Comparison of ENCODE assay signal across 22 cellular contexts in the genomic region with DNA sequence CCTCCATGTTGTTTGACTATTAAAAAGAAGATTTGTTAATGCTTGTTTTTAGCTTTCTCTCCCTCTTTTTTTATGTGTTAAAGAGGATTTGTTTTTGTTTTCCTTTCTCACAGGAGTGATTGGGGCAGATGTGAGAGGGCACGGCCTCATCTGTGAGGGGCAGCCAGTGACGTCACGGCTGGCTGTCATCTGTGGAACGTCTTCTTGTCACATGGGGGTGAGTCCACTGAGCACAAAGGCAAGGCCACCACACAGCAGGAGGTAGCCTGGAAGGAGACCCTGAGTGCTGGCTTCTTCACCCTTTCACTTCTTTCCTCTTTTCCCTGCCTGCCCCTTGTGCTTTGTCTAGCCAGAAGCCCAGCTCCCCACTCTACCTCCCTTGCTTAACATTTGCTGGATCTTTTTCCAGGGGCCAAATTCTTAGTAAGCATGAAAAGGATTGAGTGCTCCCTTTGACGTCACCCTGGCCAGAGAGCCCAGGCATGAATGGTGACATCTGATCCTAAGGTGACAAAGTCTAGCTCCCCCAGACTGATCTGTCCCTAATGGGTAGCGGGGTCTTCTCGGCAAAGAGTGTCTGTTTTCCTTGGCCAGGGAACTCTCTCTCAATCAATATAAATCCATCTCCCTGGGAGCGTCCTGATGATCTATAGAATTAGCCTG.
DNase-seq lines count a peak whose midpoint lies in the region; ATAC-seq and TF ChIP-seq lines count a peak whose summit lies in the region.
"Had no signal": no experiment of that assay in that cellular context is flagged by ENCODE, and none has a peak within 500 bp of the region (broad histone marks: within the 10 kb centered on the region; RNA-seq: fewer than 3 reads in every experiment).

No MANE protein-coding gene starts in this region.

- no peak for TF ChIP-seq EP300 in transverse colon (IDR thresholded peaks at IDR 0.05; ENCODE audit: low read depth)

- no peak for ATAC-seq in GM18498 (IDR thresholded peaks at IDR 0.05; ENCODE audit: unreplicated experiment)
- ATAC-seq in GM21390 (IDR thresholded peaks at IDR 0.05; ENCODE audit: unreplicated experiment): no peak

- no peaks in the 10 kb centered on the region for H3K4me1 ChIP-seq in H9 (ENCODE audit: insufficient read depth, low read length)
- H3K4me1 ChIP-seq in liver (ENCODE audit: control insufficient read depth in 4 of 4, insufficient read depth in 4 of 4, low read length in 3 of 4): peaks cover 0 to 20% (median 4%) of the 10 kb centered on the region in 4 donors
- H3K4me1 ChIP-seq in trophoblast cell (ENCODE audit: control insufficient read depth in 1 of 2, insufficient read depth in 2 of 2, low read length in 2 of 2): peaks cover 6 to 13% of the 10 kb centered on the region in 2 experiments
- H3K4me1 ChIP-seq in transverse colon: peaks cover 6 to 17% (median 15%) of the 10 kb centered on the region in 4 donors

- DNase-seq in H9 (no peak), brain pericyte (ENCODE audit: low read depth, low spot score) (peak; percentile 53), trophoblast cell (no peak), transverse colon (no peak), D341Med (ENCODE audit: low spot score) (no peak)
- DNase-seq: ACHN; CD4-positive, alpha-beta memory T cell; DND-41; GDM1; HFFc6; MG63; NCI-H1092 treated with DMSO at 0.1 percent for 48 hours; NCI-H1694; NCI-H2107; NCI-H345; NCI-H69; NK-92 treated with Interleukin-12 subunit alpha and Interleukin-12 subunit beta, amount 100 ng/mL, for 24 hours had no signal

- no peak overlapping the region for H3K56ac ChIP-seq in H9 (ENCODE audit: insufficient read length, low read depth, low read length)

- H3K14ac ChIP-seq in H9 (ENCODE audit: insufficient read depth, low read length) (no peak overlapping the region), trophoblast cell (ENCODE audit: low read length) (peak overlapping the region; percentile 10)

- H3K9me3 ChIP-seq in H9 (ENCODE audit: control insufficient read depth, low read depth, low read length): no peaks in the 10 kb centered on the region
- H3K9me3 ChIP-seq in liver (ENCODE audit: control insufficient read depth in 4 of 4, low read length in 3 of 4): peaks cover 0 to 3% (median 2%) of the 10 kb centered on the region in 4 donors
- no peaks in the 10 kb centered on the region for H3K9me3 ChIP-seq in trophoblast cell (ENCODE audit: insufficient read depth, low read depth, low read length)
- peaks cover 4% of the 10 kb centered on the region in 2 donors for H3K9me3 ChIP-seq in transverse colon
- H3K9me3 ChIP-seq: MG63 had no signal

- peaks cover 2 to 20% (median 8%) of the 10 kb centered on the region in 4 donors for H3K36me3 ChIP-seq in liver (ENCODE audit: control insufficient read depth in 4 of 4, insufficient read depth in 3 of 4, low read depth in 1 of 4, low read length in 3 of 4)
- no peaks in the 10 kb centered on the region for H3K36me3 ChIP-seq in trophoblast cell (ENCODE audit: control insufficient read depth in 1 of 2, insufficient read depth in 2 of 2, low read length in 2 of 2)
- H3K36me3 ChIP-seq in transverse colon: no peaks in the 10 kb centered on the region
- H3K36me3 ChIP-seq: MG63 had no signal

- H2BK5ac ChIP-seq in H9 (ENCODE audit: insufficient read length, low read length) (no peak overlapping the region), trophoblast cell (ENCODE audit: low read depth, low read length, poor library complexity) (peak overlapping the region; percentile 10)

- no peaks in the 10 kb centered on the region for H3K27me3 Mint-ChIP-seq in H9 (ENCODE audit: low read depth)
- H3K27me3 Mint-ChIP-seq: CD4-positive, alpha-beta memory T cell had no signal

- H2BK12ac ChIP-seq in H9 (ENCODE audit: insufficient read length, low read depth, low read length) (no peak overlapping the region), trophoblast cell (ENCODE audit: low read length) (peak overlapping the region; percentile 16)

- intact Hi-C loops in transverse colon (cut with DNase I; ENCODE audit: low total_unique reads): no loop called here

- H3K23ac ChIP-seq in H9 (ENCODE audit: insufficient read length, low read depth, low read length): no peak overlapping the region
- H3K23ac ChIP-seq in trophoblast cell (ENCODE audit: low read length): no peak overlapping the region

- H3K79me2 ChIP-seq in H9 (ENCODE audit: insufficient read depth, low read length) (no peaks in the 10 kb centered on the region), trophoblast cell (ENCODE audit: control insufficient read depth, insufficient read depth, low read length, poor library complexity) (no peaks in the 10 kb centered on the region)

- no peaks in the 10 kb centered on the region for H3K79me1 ChIP-seq in H9 (ENCODE audit: insufficient read depth, low read depth, low read length, poor library complexity, severe bottlenecking)
- H3K79me1 ChIP-seq in trophoblast cell (ENCODE audit: low read length): peaks cover 5% of the 10 kb centered on the region

- no peak overlapping the region for H3K27ac ChIP-seq in H9 (ENCODE audit: insufficient read length, low read depth, low read length)
- H3K27ac ChIP-seq in liver (ENCODE audit: low read depth in 1 of 2, low read length in 2 of 2): peak overlapping the region; percentile 2 to 56
- peak overlapping the region; percentile 18 for H3K27ac ChIP-seq in trophoblast cell (ENCODE audit: low read depth, low read length)
- H3K27ac ChIP-seq in transverse colon: no peak overlapping the region
- H3K27ac ChIP-seq: HL-60, RWPE1 had no signal

- no peak overlapping the region for H3T11ph ChIP-seq in H9 (ENCODE audit: low read length)

- no peak overlapping the region for H2BK15ac ChIP-seq in H9 (ENCODE audit: low read depth, low read length)

- no peak overlapping the region for H2BK20ac ChIP-seq in H9 (ENCODE audit: low read depth, low read length, poor library complexity, severe bottlenecking)

- no peak for TF ChIP-seq POLR2A in transverse colon (IDR thresholded peaks at IDR 0.05)

- TF ChIP-seq CTCF in H9 (conservative IDR thresholded peaks at IDR 0.05) (no peak), liver (IDR thresholded peaks at IDR 0.05; ENCODE audit: low read depth, low read length, missing input control) (no peak), transverse colon (IDR thresholded peaks at IDR 0.05) (no peak)

- H3K27me3 ChIP-seq in H9 (ENCODE audit: insufficient read depth, low read length): no peaks in the 10 kb centered on the region
- no peaks in the 10 kb centered on the region for H3K27me3 ChIP-seq in liver (ENCODE audit: control insufficient read depth in 4 of 4, insufficient read depth in 4 of 4, low read length in 3 of 4)
- H3K27me3 ChIP-seq in trophoblast cell (ENCODE audit: insufficient read depth, low read length): no peaks in the 10 kb centered on the region
- H3K27me3 ChIP-seq in transverse colon: no peaks in the 10 kb centered on the region
- H3K27me3 ChIP-seq: MG63 had no signal

- H4K91ac ChIP-seq in H9 (ENCODE audit: insufficient read length, low read depth, low read length): no peak overlapping the region
- peak overlapping the region; percentile 13 for H4K91ac ChIP-seq in trophoblast cell (ENCODE audit: low read depth, low read length)

- no peak overlapping the region for H4K8ac ChIP-seq in H9 (replicated peaks; ENCODE audit: insufficient read length, low read depth, low read length)
- peak overlapping the region; percentile 3 for H4K8ac ChIP-seq in trophoblast cell (ENCODE audit: low read depth, low read length)

- H2AFZ ChIP-seq in H9 (ENCODE audit: low read length) (no peak overlapping the region), trophoblast cell (ENCODE audit: insufficient read depth, low read length, poor library complexity) (no peak overlapping the region)

- in situ Hi-C loops in transverse colon (cut with MboI; ENCODE audit: low pct_ligation_motif_present in 1 of 4, low pct_unique_long_range_greater_than_20kb in 1 of 4, low sequenced_read_pairs in 3 of 4): no loop called here

- no peaks in the 10 kb centered on the region for H3K23me2 ChIP-seq in H9 (ENCODE audit: insufficient read length, low read depth, low read length, poor library complexity, severe bottlenecking)

- H2BK120ac ChIP-seq in H9 (ENCODE audit: low read depth, low read length, poor library complexity, severe bottlenecking) (no peak overlapping the region), trophoblast cell (ENCODE audit: insufficient read depth, low read length, poor library complexity) (peak overlapping the region; percentile 27)

- H3K4me3 ChIP-seq in liver (ENCODE audit: low read depth in 1 of 3, low read length in 3 of 3): no peak overlapping the region
- H3K4me3 ChIP-seq in trophoblast cell (ENCODE audit: low read depth, low read length): no peak overlapping the region
- no peak overlapping the region for H3K4me3 ChIP-seq in transverse colon
- H3K4me3 ChIP-seq: MG63 had no signal

- H3K4me2 ChIP-seq in H9 (ENCODE audit: insufficient read depth, insufficient read length, low read length) (no peak overlapping the region), trophoblast cell (ENCODE audit: low read length) (no peak overlapping the region)

- H3K27ac Mint-ChIP-seq in H9: peak overlapping the region in 1 of 3 experiments; percentile 68; a peak in 2 of 7 replicates
- H3K27ac Mint-ChIP-seq: CD4-positive, alpha-beta memory T cell; HFFc6 had no signal

- H3K4ac ChIP-seq in H9 (ENCODE audit: low read depth, low read length) (no peak overlapping the region), trophoblast cell (ENCODE audit: low read depth, low read length) (no peak overlapping the region)

- H4K12ac ChIP-seq in trophoblast cell (ENCODE audit: low read depth, low read length): no peak overlapping the region

- H3K4me1 Mint-ChIP-seq in H9: peaks cover 8 to 22% of the 10 kb centered on the region in 2 experiments; a peak in 2 of 4 replicates
- H3K4me1 Mint-ChIP-seq: CD4-positive, alpha-beta memory T cell had no signal

- TF ChIP-seq RAD21 in liver (IDR thresholded peaks at IDR 0.05): peak in 1 of 2 donors; percentile 46

- no CpG with 5 or more reads among the region's 8 CpGs for WGBS in H9 (ENCODE audit: extremely low coverage, insufficient read length, low lambda C conversion rate)
- WGBS in liver: 67% methylated on average over 8 of the region's 8 CpGs
- no CpG with 5 or more reads among the region's 8 CpGs for WGBS in trophoblast cell (ENCODE audit: extremely low coverage, insufficient coverage, insufficient read length)
- WGBS in transverse colon (ENCODE audit: low coverage in 1 of 2), 2 donors: 91 to 97% methylated on average over 4 to 8 of the region's 8 CpGs

- no peak overlapping the region for H3K4me3 Mint-ChIP-seq in H9
- H3K4me3 Mint-ChIP-seq: CD4-positive, alpha-beta memory T cell; HFFc6 had no signal

- H4K20me1 ChIP-seq in H9 (ENCODE audit: control insufficient read depth, insufficient read depth, insufficient read length): no peaks in the 10 kb centered on the region

- H3K18ac ChIP-seq in H9 (ENCODE audit: insufficient read length, low read depth, low read length) (peak overlapping the region; percentile 49), trophoblast cell (ENCODE audit: low read length) (no peak overlapping the region)

- peaks cover 13 to 19% (median 13%) of the 10 kb centered on the region in 3 experiments; a peak in 6 of 7 replicates for H3K36me3 Mint-ChIP-seq in H9 (ENCODE audit: insufficient read depth in 1 of 3, low read depth in 3 of 3)

- no peak overlapping the region for H4K5ac ChIP-seq in H9 (ENCODE audit: insufficient read length, low read depth, low read length)

- H3K9me3 Mint-ChIP-seq in H9: peaks cover 15 to 17% of the 10 kb centered on the region in 2 experiments

- H2AK5ac ChIP-seq in H9 (ENCODE audit: insufficient read length, low read length) (no peak overlapping the region), trophoblast cell (ENCODE audit: low read length) (no peak overlapping the region)

- no peak overlapping the region for H3K9ac ChIP-seq in H9 (ENCODE audit: extremely low read depth, insufficient read length, low read length)
- no peak overlapping the region for H3K9ac ChIP-seq in liver (ENCODE audit: low read depth in 1 of 2, low read length in 2 of 2)
- no peak overlapping the region for H3K9ac ChIP-seq in trophoblast cell (ENCODE audit: low read length)

Comparison
In these comparisons a context has a peak if more than half of its experiments do, and no peak if none do; other contexts are left out.
1. H3K27ac ChIP-seq: peak in liver (2 of 2) and trophoblast cell (single experiment); none in H9 (single experiment) and transverse colon (0 of 4).